Comparison of ENCODE assay signal across 13 cellular contexts in the genomic region with DNA sequence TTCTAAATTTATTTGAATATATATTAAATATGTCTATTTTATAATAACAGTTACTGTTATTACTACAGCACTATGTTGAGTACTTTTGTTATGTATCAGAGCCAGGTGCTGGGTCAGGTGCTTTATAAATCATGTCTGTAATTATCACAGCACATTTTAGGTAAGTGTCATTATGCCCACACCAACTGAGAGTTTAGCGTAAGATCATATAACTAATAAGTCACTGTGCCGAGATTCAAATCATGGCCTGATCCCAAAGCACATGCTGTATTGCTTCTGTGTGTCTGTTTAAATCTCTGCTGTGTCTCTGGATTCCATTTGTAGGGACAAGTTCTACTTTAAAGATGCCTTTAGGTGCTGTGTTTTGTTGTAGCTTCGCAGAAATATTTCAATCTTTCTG. TPM values are rescaled to one million over a fixed set of nuclear protein-coding genes. Genes with fewer than 3 reads are reported as not detected.
DNase-seq lines count a peak whose midpoint lies in the region; ATAC-seq, FAIRE-seq and TF ChIP-seq lines count a peak whose summit lies in the region.
"Had no signal": no experiment of that assay in that cellular context is flagged by ENCODE, and none has a peak within 500 bp of the region (broad histone marks: within the 10 kb centered on the region; RNA-seq: fewer than 3 reads in every experiment).

No MANE protein-coding gene starts in this region.

- POLR2A ChIA-PET in endothelial cell of umbilical vein (lab: Charles Lee): no interaction called here
- POLR2A ChIA-PET in CD4-positive, alpha-beta T cell (lab: Charles Lee): no interaction called here

- no peak overlapping the region for H3K4me3 Mint-ChIP-seq in GM23338
- H3K4me3 Mint-ChIP-seq in CD4-positive, alpha-beta T cell: no peak overlapping the region

- H3K9me3 Mint-ChIP-seq in GM23338: no peaks in the 10 kb centered on the region
- no peaks in the 10 kb centered on the region for H3K9me3 Mint-ChIP-seq in CD4-positive, alpha-beta T cell
- H3K9me3 Mint-ChIP-seq: activated T-helper 17 cell treated with anti-CD3 and anti-CD28 coated beads, Interleukin-2, amount 50 U/mL, for 72 hours had no signal

- no peak for ATAC-seq in GM23338
- no peak for ATAC-seq in CD4-positive, alpha-beta T cell (ENCODE audit: poor library complexity)
- ATAC-seq: activated T-helper 17 cell treated with anti-CD3 and anti-CD28 coated beads, Interleukin-2, amount 50 U/mL, for 72 hours had no signal

- CTCF ChIA-PET in endothelial cell of umbilical vein (lab: Charles Lee): interaction anchor here (1.0 kb wide), 1 partner anchor 11 kb away, joined by 4 read pairs; no protein-coding TSS in a partner anchor
- CTCF ChIA-PET in CD4-positive, alpha-beta T cell (lab: Charles Lee): no interaction called here

- no peak for TF ChIP-seq POLR2A in endothelial cell of umbilical vein (IDR thresholded peaks at IDR 0.05; ENCODE audit: low read depth, low read length)

- H3K9me3 ChIP-seq in endothelial cell of umbilical vein (replicated peaks; ENCODE audit: control insufficient read depth, insufficient read depth, low read length): no peaks in the 10 kb centered on the region
- H3K9me3 ChIP-seq in Karpas-422 (ENCODE audit: low read length): no peaks in the 10 kb centered on the region
- no peaks in the 10 kb centered on the region for H3K9me3 ChIP-seq in CD4-positive, alpha-beta T cell (ENCODE audit: control insufficient read depth, low read length)

- no peak for FAIRE-seq in endothelial cell of umbilical vein (lab: Jason Lieb, UNC)
- FAIRE-seq: GM18507 had no signal

- no TSS peak for BruUV-seq in endothelial cell of umbilical vein (replicated peaks; lab: Mats Ljungman, UMichigan)

- dilution Hi-C loops in endothelial cell of umbilical vein (cut with MboI; ENCODE audit: extremely low pct_ligation_motif_present, low sequenced_read_pairs): no loop called here

- H3K36me3 Mint-ChIP-seq in GM23338 (ENCODE audit: low read depth): no peaks in the 10 kb centered on the region
- no peaks in the 10 kb centered on the region for H3K36me3 Mint-ChIP-seq in CD4-positive, alpha-beta T cell (ENCODE audit: low read depth)

- H3K4me1 ChIP-seq in endothelial cell of umbilical vein (ENCODE audit: control insufficient read depth, extremely low read depth, insufficient read depth, low read length): peaks cover 11% of the 10 kb centered on the region
- H3K4me1 ChIP-seq in GM23338 (ENCODE audit: insufficient read depth): peaks cover 5% of the 10 kb centered on the region
- H3K4me1 ChIP-seq in Karpas-422 (ENCODE audit: low read length): peaks cover 17% of the 10 kb centered on the region

- no peak overlapping the region for H3K4me3 ChIP-seq in endothelial cell of umbilical vein (replicated peaks in 1 of 3; ENCODE audit: insufficient read depth in 1 of 3, low read depth in 1 of 3, low read length in 3 of 3)
- H3K4me3 ChIP-seq in GM23338: no peak overlapping the region
- no peak overlapping the region for H3K4me3 ChIP-seq in Karpas-422 (ENCODE audit: low read length)

- peaks cover 4% of the 10 kb centered on the region; the same call in 1 of the 2 replicates for H3F3A ChIP-seq in GM23338 (replicated peaks; ENCODE audit: low read depth)

- H3K9ac ChIP-seq in endothelial cell of umbilical vein (replicated peaks; ENCODE audit: extremely low read depth, insufficient read depth, low read length) (no peak overlapping the region), Karpas-422 (ENCODE audit: low read length) (no peak overlapping the region)

- H3K9me2 ChIP-seq in GM23338 (ENCODE audit: insufficient read depth) (peaks cover 3% of the 10 kb centered on the region; the same call in 1 of the 2 replicates), Karpas-422 (replicated peaks; ENCODE audit: insufficient read depth, low read length) (no peaks in the 10 kb centered on the region)

- H4K20me1 ChIP-seq in endothelial cell of umbilical vein (replicated peaks; ENCODE audit: control insufficient read depth, extremely low read depth, insufficient read depth, low read length): peaks cover 5% of the 10 kb centered on the region
- H4K20me1 ChIP-seq in GM23338 (replicated peaks; ENCODE audit: insufficient read depth): no peaks in the 10 kb centered on the region
- no peaks in the 10 kb centered on the region for H4K20me1 ChIP-seq in Karpas-422 (ENCODE audit: insufficient read depth, low read depth, low read length)

- in situ Hi-C loops in G401 (cut with HindIII; ENCODE audit: low sequenced_read_pairs): no loop called here

- H3K9me1 ChIP-seq in endothelial cell of umbilical vein (replicated peaks; ENCODE audit: control insufficient read depth, extremely low read depth, insufficient read depth, low read length): no peaks in the 10 kb centered on the region

- peak overlapping the region; percentile 28 for H3K4me2 ChIP-seq in endothelial cell of umbilical vein (ENCODE audit: insufficient read depth, low read length)
- no peak overlapping the region for H3K4me2 ChIP-seq in GM23338
- H3K4me2 ChIP-seq in Karpas-422 (ENCODE audit: low read depth, low read length, poor library complexity, severe bottlenecking): no peak overlapping the region

- no peak overlapping the region for H3K27ac ChIP-seq in endothelial cell of umbilical vein (ENCODE audit: insufficient read depth, low read depth, low read length)
- H3K27ac ChIP-seq in GM23338 (ENCODE audit: low read depth): no peak overlapping the region
- no peak overlapping the region for H3K27ac ChIP-seq in Karpas-422 (ENCODE audit: low read length)
- no peak overlapping the region for H3K27ac ChIP-seq in CD4-positive, alpha-beta T cell (ENCODE audit: low read depth, low read length)

- peaks cover 49% of the 10 kb centered on the region for H3K79me2 ChIP-seq in endothelial cell of umbilical vein (ENCODE audit: control insufficient read depth, insufficient read depth, low read length)
- peaks cover 28% of the 10 kb centered on the region for H3K79me2 ChIP-seq in GM23338 (replicated peaks; ENCODE audit: insufficient read depth)
- no peaks in the 10 kb centered on the region for H3K79me2 ChIP-seq in Karpas-422 (ENCODE audit: low read length)

- TF ChIP-seq CTCF in endothelial cell of umbilical vein (IDR thresholded peaks at IDR 0.05; ENCODE audit: extremely low read depth in 1 of 2, insufficient read depth in 1 of 2, low read depth in 1 of 2, low read length in 2 of 2) (no peak), GM23338 (conservative IDR thresholded peaks at IDR 0.05; ENCODE audit: low read depth in 2 of 2) (no peak)
- TF ChIP-seq CTCF in CD4-positive, alpha-beta T cell (IDR thresholded peaks at IDR 0.05): no peak

- peaks cover 6% of the 10 kb centered on the region for H3K27me3 Mint-ChIP-seq in GM23338 (ENCODE audit: insufficient read depth, low read depth, poor library complexity)
- no peaks in the 10 kb centered on the region for H3K27me3 Mint-ChIP-seq in CD4-positive, alpha-beta T cell
- H3K27me3 Mint-ChIP-seq: activated T-helper 17 cell treated with anti-CD3 and anti-CD28 coated beads, Interleukin-2, amount 50 U/mL, for 72 hours had no signal

- peak; percentile 55 for DNase-seq in G401 (ENCODE audit: low spot score)
- peak; percentile 62 for DNase-seq in NCI-H748 (lab: John Stamatoyannopoulos, UW; ENCODE audit: unreplicated experiment)
- DNase-seq in endothelial cell of umbilical vein (ENCODE audit: low read depth, low spot score): no peak
- peak; percentile 68 for DNase-seq in pons (ENCODE audit: low spot score)
- no peak for DNase-seq in AG08396 (ENCODE audit: low spot score)
- no peak for DNase-seq in GM23338 (ENCODE audit: low spot score)
- no peak for DNase-seq in Karpas-422
- no peak for DNase-seq in CD4-positive, alpha-beta T cell
- DNase-seq: KBM-7; stimulated activated CD4-positive, alpha-beta T cell treated with anti-CD3 and anti-CD28 coated beads, Interleukin-4, amount 100 ng/mL, for 24 hours had no signal

- no peaks in the 10 kb centered on the region for H3K27me3 ChIP-seq in endothelial cell of umbilical vein (ENCODE audit: control insufficient read depth in 2 of 2, insufficient read depth in 2 of 2, low read length in 2 of 2)
- H3K27me3 ChIP-seq in GM23338 (ENCODE audit: insufficient read depth): peaks cover 14% of the 10 kb centered on the region
- H3K27me3 ChIP-seq in Karpas-422 (ENCODE audit: low read length): peaks cover 3% of the 10 kb centered on the region; the same call in 1 of the 2 replicates
- H3K27me3 ChIP-seq in CD4-positive, alpha-beta T cell (ENCODE audit: control insufficient read depth, insufficient read depth, low read length): peaks cover 6% of the 10 kb centered on the region

- H3K36me3 ChIP-seq in endothelial cell of umbilical vein (ENCODE audit: control insufficient read depth in 2 of 2, extremely low read depth in 1 of 2, insufficient read depth in 2 of 2, low read length in 2 of 2) (no peaks in the 10 kb centered on the region), GM23338 (ENCODE audit: insufficient read depth) (no peaks in the 10 kb centered on the region), Karpas-422 (ENCODE audit: insufficient read depth, low read length) (no peaks in the 10 kb centered on the region)

- no peak overlapping the region for H3K27ac Mint-ChIP-seq in GM23338
- H3K27ac Mint-ChIP-seq in CD4-positive, alpha-beta T cell: no peak overlapping the region
- H3K27ac Mint-ChIP-seq: activated T-helper 17 cell treated with anti-CD3 and anti-CD28 coated beads, Interleukin-2, amount 50 U/mL, for 72 hours had no signal

- intact Hi-C loops in endothelial cell of umbilical vein (cut with micrococcal nuclease): loop anchor here (5.0 kb wide), 1 partner anchor 186 kb away; the partner anchor contains the start of gene PRPF38B
- intact Hi-C loops in CD4-positive, alpha-beta T cell (cut with DNase I, micrococcal nuclease): loop anchor here in 1 of 2 experiments (5.0 to 10.0 kb wide), 3 partner anchors 186 to 326 kb away; partner anchors contain the start of gene PRPF38B

- H2AFZ ChIP-seq in endothelial cell of umbilical vein (ENCODE audit: low read depth, low read length): no peak overlapping the region
- no peak overlapping the region for H2AFZ ChIP-seq in GM23338
- H2AFZ ChIP-seq in Karpas-422 (ENCODE audit: low read length): no peak overlapping the region

- peaks cover 10% of the 10 kb centered on the region; the same call in 2 of the 3 replicates for H3K4me1 Mint-ChIP-seq in GM23338
- peaks cover 10% of the 10 kb centered on the region for H3K4me1 Mint-ChIP-seq in CD4-positive, alpha-beta T cell (ENCODE audit: low read depth)

RNA-seq across cellular contexts. Expression of gene GPSM2, which starts 1.9 kb away (rescaled TPM):
- 28.2 and 29.3 TPM in 2 replicates for total RNA-seq in G401 (2014; rRNA removed; shearing (Covaris generic))
- 17.1 and 19.8 TPM in 2 replicates for total RNA-seq in endothelial cell of umbilical vein
- polyA plus RNA-seq in endothelial cell of umbilical vein (5.8 and 6.0 TPM in 2 replicates), GM23338 (2016; fragmentation: Nextera tagmentation; extraction: Ambion mirVana) (5.5 and 9.8 TPM in 2 replicates)
- 9.9 and 11.5 TPM in 2 replicates for polyA plus RNA-seq in endothelial cell of umbilical vein (2011; cell fraction: cytosol; rRNA removed)
- polyA plus RNA-seq in endothelial cell of umbilical vein (2011; cell fraction: nucleus; rRNA removed): 8.9 and 9.7 TPM in 2 replicates
- polyA plus RNA-seq in endothelial cell of umbilical vein (2012): 6.5 and 15.2 TPM in 2 replicates
- 5.9 and 6.3 TPM in 2 replicates for polyA minus RNA-seq in endothelial cell of umbilical vein
- 38.9 TPM for polyA minus RNA-seq in endothelial cell of umbilical vein (2011; cell fraction: cytosol; rRNA and poly(A)+ RNA removed)
- polyA minus RNA-seq in endothelial cell of umbilical vein (2011; cell fraction: nucleus; rRNA and poly(A)+ RNA removed): 6.5 and 9.8 TPM in 2 replicates
- total RNA-seq in GM23338 (2014; rRNA removed; shearing (Covaris generic)): 11.2 and 14.1 TPM in 2 replicates
- 13.7 and 18.3 TPM in 2 replicates for total RNA-seq in Karpas-422 (2014; rRNA removed; shearing (Covaris generic); ENCODE audit: low replicate concordance)
- total RNA-seq in CD4-positive, alpha-beta T cell: under 1 TPM; 0.33 to 0.36 TPM

RNA-seq across cellular contexts. Expression of gene AKNAD1, which starts 21.8 kb away (rescaled TPM):
- total RNA-seq in G401 (2014; rRNA removed; shearing (Covaris generic)): not detected in 2 replicates
- not detected in 2 replicates for total RNA-seq in endothelial cell of umbilical vein
- not detected in 2 replicates for polyA plus RNA-seq in endothelial cell of umbilical vein
- not detected in 2 replicates for polyA plus RNA-seq in endothelial cell of umbilical vein (2011; cell fraction: cytosol; rRNA removed)
- polyA plus RNA-seq in endothelial cell of umbilical vein (2011; cell fraction: nucleus; rRNA removed): 0.11 TPM in 1 of 2 replicates, not detected in the other
- not detected in 2 replicates for polyA plus RNA-seq in endothelial cell of umbilical vein (2012)
- not detected in 2 replicates for polyA minus RNA-seq in endothelial cell of umbilical vein
- not detected for polyA minus RNA-seq in endothelial cell of umbilical vein (2011; cell fraction: cytosol; rRNA and poly(A)+ RNA removed)
- polyA minus RNA-seq in endothelial cell of umbilical vein (2011; cell fraction: nucleus; rRNA and poly(A)+ RNA removed): not detected in 2 replicates
- not detected in 2 replicates for total RNA-seq in GM23338 (2014; rRNA removed; shearing (Covaris generic))
- not detected in 2 replicates for polyA plus RNA-seq in GM23338 (2016; fragmentation: Nextera tagmentation; extraction: Ambion mirVana)
- total RNA-seq in Karpas-422 (2014; rRNA removed; shearing (Covaris generic); ENCODE audit: low replicate concordance): not detected in 2 replicates
- total RNA-seq in CD4-positive, alpha-beta T cell: not detected
- total RNA-seq: activated T-helper 17 cell treated with anti-CD3 and anti-CD28 coated beads, Interleukin-2, amount 50 U/mL, for 72 hours; mononuclear cell had no signal

Comparison
In these comparisons a context has a peak if more than half of its experiments do, and no peak if none do; other contexts are left out.
1. DNase-seq: peak in G401 (single experiment), NCI-H748 (single experiment) and pons (single experiment); none in endothelial cell of umbilical vein (single experiment), AG08396 (single experiment), GM23338 (single experiment), Karpas-422 (single experiment) and CD4-positive, alpha-beta T cell (0 of 10).